Comparison of ENCODE assay signal across 18 cellular contexts in the genomic region with DNA sequence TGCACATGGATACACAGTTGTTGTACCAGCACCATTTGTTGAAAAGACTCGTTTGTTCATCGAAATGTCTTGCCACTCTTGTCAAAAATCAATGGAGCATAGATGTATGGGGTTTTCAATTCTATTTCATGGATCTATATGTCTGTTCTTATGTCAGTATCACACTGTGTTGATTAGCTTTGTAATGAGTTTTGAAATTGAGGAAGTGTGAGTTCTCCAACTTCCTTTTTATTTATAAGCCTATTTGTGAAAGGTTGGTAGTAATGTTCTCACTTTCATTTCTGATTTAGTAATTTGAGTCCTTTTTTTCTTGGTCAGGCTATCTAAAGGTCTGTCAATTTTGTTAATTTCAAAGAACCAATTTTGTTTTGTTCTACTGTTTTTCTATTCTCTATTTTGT.
"Had no signal": no experiment of that assay in that cellular context is flagged by ENCODE, and none has a peak within 500 bp of the region (broad histone marks: within the 10 kb centered on the region; RNA-seq: fewer than 3 reads in every experiment).

No MANE protein-coding gene starts in this region.

- ATAC-seq: effector memory CD8-positive, alpha-beta T cell; foreskin keratinocyte; left ventricle myocardium superior had no signal

- H3K4me1 ChIP-seq: foreskin keratinocyte had no signal

- H3K4me3 Mint-ChIP-seq: activated naive CD4-positive, alpha-beta T cell treated with anti-CD3 and anti-CD28 coated beads, Interleukin-2, amount 10 ng/mL, durations not matched to agents 7 days and 5 days; effector memory CD8-positive, alpha-beta T cell; nephron had no signal

- DNase-seq: activated CD4-positive, alpha-beta T cell treated with anti-CD3 and anti-CD28 coated beads for 1 hour; activated CD4-positive, alpha-beta T cell treated with anti-CD3 and anti-CD28 coated beads, Interleukin-2, amount 50 U/mL, for 48 hours; activated naive CD4-positive, alpha-beta T cell treated with anti-CD3 and anti-CD28 coated beads, Interleukin-2, amount 10 ng/mL, durations not matched to agents 7 days and 5 days; dermis blood vessel endothelial cell; effector memory CD8-positive, alpha-beta T cell; foreskin keratinocyte; glutamatergic neuron; hypothalamus; kidney; left ventricle myocardium superior; mesendoderm; nucleus accumbens; posterior cingulate gyrus; retina; stimulated activated naive CD4-positive, alpha-beta T cell; T-helper 2 cell; trophoblast cell had no signal

- H3K27ac ChIP-seq: foreskin keratinocyte had no signal

- H3K27me3 Mint-ChIP-seq: activated naive CD4-positive, alpha-beta T cell treated with anti-CD3 and anti-CD28 coated beads, Interleukin-2, amount 10 ng/mL, durations not matched to agents 7 days and 5 days; effector memory CD8-positive, alpha-beta T cell had no signal

- H3K27me3 ChIP-seq: foreskin keratinocyte had no signal

- H3K4me1 Mint-ChIP-seq: activated naive CD4-positive, alpha-beta T cell treated with anti-CD3 and anti-CD28 coated beads, Interleukin-2, amount 10 ng/mL, durations not matched to agents 7 days and 5 days; nephron had no signal

- H3K27ac Mint-ChIP-seq: activated naive CD4-positive, alpha-beta T cell treated with anti-CD3 and anti-CD28 coated beads, Interleukin-2, amount 10 ng/mL, durations not matched to agents 7 days and 5 days; effector memory CD8-positive, alpha-beta T cell; nephron had no signal
